Comparison of ENCODE assay signal across 17 cellular contexts in genomic region chr18:51523671-51524070, GRCh38.
DNase-seq lines count a peak whose midpoint lies in the region; ATAC-seq and TF ChIP-seq lines count a peak whose summit lies in the region.
"Had no signal": no experiment of that assay in that cellular context is flagged by ENCODE, and none has a peak within 500 bp of the region (broad histone marks: within the 10 kb centered on the region; RNA-seq: fewer than 3 reads in every experiment).

No MANE protein-coding gene starts in this region.

- no peak overlapping the region for H3K56ac ChIP-seq in IMR-90 (ENCODE audit: extremely low read depth, insufficient read depth, low read length)

- POLR2A ChIA-PET in IMR-90 (lab: Charles Lee; ENCODE audit: unreplicated experiment), result no interaction called here

- H2BK15ac ChIP-seq in IMR-90 (ENCODE audit: low read depth, low read length), result no peak overlapping the region

- no peak overlapping the region for H2BK20ac ChIP-seq in IMR-90 (ENCODE audit: low read depth, low read length)

- 20% methylated on average over 1 of the region's 3 CpGs; no CpG with 5 or more reads in 1 of the 2 experiments for whole genome bisulfite sequencing in IMR-90 (ENCODE audit: extremely low coverage in 2 of 2, insufficient read length in 1 of 2), 2 experiments
- 55% methylated on average over 3 of the region's 3 CpGs for WGBS in mammary epithelial cell (ENCODE audit: low coverage, missing lambda C conversion rate)

- H3K4me2 ChIP-seq in IMR-90 (ENCODE audit: low read depth, low read length) (no peak overlapping the region), mammary epithelial cell (ENCODE audit: insufficient read depth, low read depth, low read length) (peak overlapping the region; percentile 48)

- no peaks in the 10 kb centered on the region for H3K9me1 ChIP-seq in IMR-90 (ENCODE audit: insufficient read depth, low read length)

- no peaks in the 10 kb centered on the region for H3K79me1 ChIP-seq in IMR-90 (ENCODE audit: low read depth in 1 of 2, low read length in 2 of 2)

- in situ Hi-C loops in IMR-90 (cut with MboI; ENCODE audit: low sequenced_read_pairs), result no loop called here
- in situ Hi-C loops in mammary epithelial cell (cut with MboI; ENCODE audit: low sequenced_read_pairs in 2 of 2), result no loop called here

- dilution Hi-C loops in IMR-90 (cut with HindIII; ENCODE audit: low sequenced_read_pairs, unreplicated experiment), result no loop called here
- dilution Hi-C loops in mammary epithelial cell (cut with HindIII; ENCODE audit: low sequenced_read_pairs), result no loop called here

- H3K4me3 ChIP-seq in IMR-90 (ENCODE audit: insufficient read depth, low read depth, low read length), result no peak overlapping the region
- H3K4me3 ChIP-seq in mammary epithelial cell (replicated peaks in 1 of 3; ENCODE audit: insufficient read depth in 1 of 3, low read depth in 2 of 3, low read length in 3 of 3), result no peak overlapping the region
- H3K4me3 ChIP-seq: HAP-1 had no signal

- H3K27ac ChIP-seq in IMR-90 (ENCODE audit: insufficient read depth, low read length), result no peak overlapping the region
- H3K27ac ChIP-seq in mammary epithelial cell (ENCODE audit: insufficient read depth, low read depth, low read length), result peak overlapping the region; percentile 76

- DNase-seq in A172 (ENCODE audit: low spot score) (peak; percentile 8), IMR-90 (no peak), mammary epithelial cell (peak; percentile 21), inferior parietal cortex (ENCODE audit: extremely low spot score) (peak; percentile 24), NCI-H128 (lab: John Stamatoyannopoulos, UW; ENCODE audit: unreplicated experiment) (no peak), NCI-H1930 (lab: John Stamatoyannopoulos, UW) (no peak), NCI-H1417 (lab: John Stamatoyannopoulos, UW) (no peak), H4 (ENCODE audit: low spot score) (no peak)
- DNase-seq: CD4-positive, CD25-positive, alpha-beta regulatory T cell; DMS79; NCI-H1092 treated with DMSO at 0.1 percent for 48 hours; NCI-H2081; NCI-H2171; NCI-H524 treated with DMSO at 0.1 percent for 48 hours; NCI-H82; SHP77 had no signal

- H2AK5ac ChIP-seq in IMR-90 (ENCODE audit: low read depth, low read length), result no peak overlapping the region

- H4K20me1 ChIP-seq in IMR-90 (ENCODE audit: insufficient read depth, low read length), result no peaks in the 10 kb centered on the region
- H4K20me1 ChIP-seq in mammary epithelial cell (ENCODE audit: insufficient read depth, low read length), result no peaks in the 10 kb centered on the region

- no peaks in the 10 kb centered on the region for H3K36me3 ChIP-seq in IMR-90 (ENCODE audit: control insufficient read depth, insufficient read depth, low read length)
- H3K36me3 ChIP-seq in mammary epithelial cell (ENCODE audit: insufficient read depth, low read length), result no peaks in the 10 kb centered on the region
- H3K36me3 ChIP-seq: HAP-1 had no signal

- no peak for TF ChIP-seq POLR2A in IMR-90 (IDR thresholded peaks at IDR 0.05; ENCODE audit: low read depth, low read length)

- TF ChIP-seq RAD21 in IMR-90 (IDR thresholded peaks at IDR 0.05; ENCODE audit: low read length), result no peak

- TF ChIP-seq CTCF in IMR-90 (conservative IDR thresholded peaks at IDR 0.05; ENCODE audit: low read depth, low read length) (no peak), mammary epithelial cell (conservative IDR thresholded peaks at IDR 0.05 in 1 of 2, IDR thresholded peaks at IDR 0.05 in 1 of 2; ENCODE audit: extremely low read depth in 1 of 2, insufficient read depth in 1 of 2, low read depth in 1 of 2, low read length in 2 of 2) (no peak)

- H2AFZ ChIP-seq in IMR-90 (replicated peaks; ENCODE audit: low read length, poor library complexity) (no peak overlapping the region), mammary epithelial cell (ENCODE audit: low read depth, low read length) (peak overlapping the region; percentile 53)

- H3K23ac ChIP-seq in IMR-90 (ENCODE audit: low read depth, low read length), result no peak overlapping the region

- no peak overlapping the region for H4K5ac ChIP-seq in IMR-90 (ENCODE audit: low read depth, low read length)

- H3K79me2 ChIP-seq in mammary epithelial cell (ENCODE audit: insufficient read depth, low read length), result no peaks in the 10 kb centered on the region

- H3K9me3 ChIP-seq in IMR-90 (ENCODE audit: control insufficient read depth, insufficient read depth, low read length) (peaks cover 12% of the 10 kb centered on the region), mammary epithelial cell (replicated peaks; ENCODE audit: insufficient read depth, low read length) (no peaks in the 10 kb centered on the region)
- H3K9me3 ChIP-seq: HAP-1 had no signal

- CTCF ChIA-PET in IMR-90 (lab: Yijun Ruan, JAX), result interaction anchor here (0.6 kb wide), 1 partner anchor 25 kb away, joined by 3 read pairs; no protein-coding TSS in a partner anchor
- CTCF ChIA-PET in mammary epithelial cell (lab: Charles Lee; ENCODE audit: low non-redundant PET), result interaction anchor here (0.7 kb wide), 1 partner anchor 9 kb away, joined by 3 read pairs; no protein-coding TSS in a partner anchor

- no peak overlapping the region for H2AK9ac ChIP-seq in IMR-90 (replicated peaks; ENCODE audit: low read depth, low read length, poor library complexity)

- BruUV-seq in IMR-90 (replicated peaks; lab: Mats Ljungman, UMichigan), result no TSS peak
- BruUV-seq in mammary epithelial cell (replicated peaks; lab: Mats Ljungman, UMichigan), result no TSS peak

- no peak overlapping the region for H3K18ac ChIP-seq in IMR-90 (ENCODE audit: low read depth, low read length)

- intact Hi-C loops in IMR-90 (cut with micrococcal nuclease) (no loop called here), mammary epithelial cell (cut with micrococcal nuclease) (loop anchor here (1.0 to 10.0 kb wide), 4 partner anchors 9 to 711 kb away; partner anchors contain the start of gene ELAC1)

- no peak overlapping the region for H4K91ac ChIP-seq in IMR-90 (ENCODE audit: insufficient read depth, low read depth, low read length)

- no peak overlapping the region for H3K4ac ChIP-seq in IMR-90 (ENCODE audit: low read depth, low read length)

- no peak for ATAC-seq in IMR-90 (ENCODE audit: low read depth)

- H3K9ac ChIP-seq in IMR-90 (ENCODE audit: low read depth, low read length) (no peak overlapping the region), mammary epithelial cell (ENCODE audit: insufficient read depth, low read length) (peak overlapping the region; percentile 17)

- no peak overlapping the region for H2BK5ac ChIP-seq in IMR-90 (ENCODE audit: low read depth, low read length, poor library complexity, severe bottlenecking)

- no peak overlapping the region for H4K8ac ChIP-seq in IMR-90 (ENCODE audit: low read depth in 2 of 2, low read length in 2 of 2)

- H3K4me1 ChIP-seq in IMR-90 (ENCODE audit: control insufficient read depth, insufficient read depth, low read length) (no peaks in the 10 kb centered on the region), mammary epithelial cell (ENCODE audit: insufficient read depth, low read length) (peaks cover 89% of the 10 kb centered on the region)
- H3K4me1 ChIP-seq: HAP-1 had no signal

- H3K14ac ChIP-seq in IMR-90 (replicated peaks; ENCODE audit: low read depth, low read length), result no peak overlapping the region

- H2BK120ac ChIP-seq in IMR-90 (ENCODE audit: low read depth, low read length), result no peak overlapping the region

- no peaks in the 10 kb centered on the region for H3K27me3 ChIP-seq in IMR-90 (ENCODE audit: control insufficient read depth, insufficient read depth, low read length)
- no peaks in the 10 kb centered on the region for H3K27me3 ChIP-seq in mammary epithelial cell (ENCODE audit: insufficient read depth, low read length)

TF ChIP-seq in IMR-90, 13 proteins besides CTCF, POLR2A, EP300 and RAD21:
- TF ChIP-seq CHD1 (IDR thresholded peaks at IDR 0.05; ENCODE audit: low read depth, low read length) (no peak), MAFK (IDR thresholded peaks at IDR 0.05; ENCODE audit: low read depth, low read length) (0 out of 2 replicates have a peak, but pooled peaks have one; percentile 6)

Comparison
In these comparisons a context has a peak if more than half of its experiments do, and no peak if none do; other contexts are left out.
1. DNase-seq: peak in A172 (single experiment), mammary epithelial cell (single experiment) and inferior parietal cortex (single experiment); none in IMR-90 (single experiment), NCI-H128 (single experiment), NCI-H1930 (0 of 2), NCI-H1417 (0 of 3) and H4 (single experiment).